In genomic region chr10:72291019-72291532, GRCh38 we compare ENCODE assay signal across 1 cellular context.
A peak's percentile ranks its signal among the peaks of the same experiment; 100 is the strongest.
TF ChIP-seq lines count a peak whose summit lies in the region.

No MANE protein-coding gene starts in this region.

TF ChIP-seq in K562, 482 proteins besides CTCF, POLR2A, EP300 and RAD21 (continued from another document and continues in another):
- TF ChIP-seq RCOR1 (IDR thresholded peaks at IDR 0.05; ENCODE audit: borderline replicate concordance in 1 of 2, low read depth in 2 of 2, low read length in 2 of 2) (peak in 1 of 2 experiments; percentile 74; a peak in 2 of 4 replicates), RBM25 (IDR thresholded peaks at IDR 0.05; ENCODE audit: low read depth, low read length, severe bottlenecking) (peak; percentile 71), SNAPC5 (CRISPR knock-in tag; IDR thresholded peaks at IDR 0.05) (no peak), TBP (optimal IDR thresholded peaks at IDR 0.05; ENCODE audit: low read depth, low read length) (no peak), ETV6 (IDR thresholded peaks at IDR 0.05; ENCODE audit: borderline replicate concordance in 1 of 2, low read depth in 2 of 2, low read length in 1 of 2) (no peak), ETV6 (CRISPR knock-in tag; IDR thresholded peaks at IDR 0.05; ENCODE audit: borderline replicate concordance) (no peak), MYNN (IDR thresholded peaks at IDR 0.05) (peak; percentile 88), MYNN (CRISPR knock-in tag; IDR thresholded peaks at IDR 0.05) (no peak), RAD51 (IDR thresholded peaks at IDR 0.05; ENCODE audit: borderline replicate concordance, low read depth) (no peak), SOX6 (IDR thresholded peaks at IDR 0.05) (peak; percentile 47; the same call in 1 of the 2 replicates), SUPT5H (IDR thresholded peaks at IDR 0.05) (no peak), GATAD2A (IDR thresholded peaks at IDR 0.05) (peak; percentile 92), RNF2 (IDR thresholded peaks at IDR 0.05) (peak; percentile 61; the same call in 1 of the 2 replicates), EZH2 (IDR thresholded peaks at IDR 0.05; ENCODE audit: borderline replicate concordance, low read depth, low read length) (no peak), PTRF (tag; IDR thresholded peaks at IDR 0.05) (no peak), ZBTB7A (IDR thresholded peaks at IDR 0.05; ENCODE audit: borderline replicate concordance, control insufficient read depth, low read depth, low read length) (0 out of 2 replicates have a peak, but pooled peaks have one; percentile 20), SMARCA5 (IDR thresholded peaks at IDR 0.05) (peak; percentile 76; the same call in 1 of the 2 replicates), TEAD4 (IDR thresholded peaks at IDR 0.05; ENCODE audit: low read length) (peak; percentile 46; the same call in 1 of the 2 replicates), TEAD4 (CRISPR knock-in tag; IDR thresholded peaks at IDR 0.05; ENCODE audit: borderline replicate concordance) (no peak), ETV1 (tag; conservative IDR thresholded peaks at IDR 0.05; ENCODE audit: low read depth) (0 out of 2 replicates have a peak, but pooled peaks have one; percentile 13), SIN3A (IDR thresholded peaks at IDR 0.05; ENCODE audit: borderline replicate concordance in 2 of 2, control insufficient read depth in 1 of 2, low read depth in 2 of 2, low read length in 2 of 2) (no peak), ZNF592 (IDR thresholded peaks at IDR 0.05) (peak; percentile 89), HMGXB4 (CRISPR knock-in tag; IDR thresholded peaks at IDR 0.05) (no peak), FOXK2 (conservative IDR thresholded peaks at IDR 0.05 in 1 of 2, IDR thresholded peaks at IDR 0.05 in 1 of 2; ENCODE audit: low read depth in 2 of 2) (no peak), ATF2 (CRISPR knock-in tag; IDR thresholded peaks at IDR 0.05) (no peak), ID3 (CRISPR knock-in tag; IDR thresholded peaks at IDR 0.05) (no peak), ID3 (tag; IDR thresholded peaks at IDR 0.05) (no peak), JUN (IDR thresholded peaks at IDR 0.05; ENCODE audit: borderline replicate concordance, low read depth, low read length) (no peak), JUN (CRISPR knock-in tag; IDR thresholded peaks at IDR 0.05; ENCODE audit: borderline replicate concordance) (no peak), SMAD3 (CRISPR knock-in tag; conservative IDR thresholded peaks at IDR 0.05) (no peak; the same call in 1 of the 2 replicates), E2F3 (CRISPR knock-in tag; IDR thresholded peaks at IDR 0.05) (no peak), HDAC1 (IDR thresholded peaks at IDR 0.05) (peak in 1 of 2 experiments; percentile 22; a peak in 1 of 4 replicates), ATF4 (CRISPR knock-in tag; IDR thresholded peaks at IDR 0.05) (0 out of 2 replicates have a peak, but pooled peaks have one; percentile 43), THAP12 (CRISPR knock-in tag; IDR thresholded peaks at IDR 0.05) (peak; percentile 4; the same call in 1 of the 2 replicates), ELF4 (CRISPR knock-in tag; IDR thresholded peaks at IDR 0.05) (no peak), SMARCE1 (IDR thresholded peaks at IDR 0.05) (peak; percentile 74), HMBOX1 (IDR thresholded peaks at IDR 0.05) (peak; percentile 98), MAZ (CRISPR knock-in tag; conservative IDR thresholded peaks at IDR 0.05 in 1 of 2, IDR thresholded peaks at IDR 0.05 in 1 of 2) (peak; percentile 46 to 50; a peak in 2 of 4 replicates), SIN3B (IDR thresholded peaks at IDR 0.05; ENCODE audit: low read depth) (no peak), GTF2A2 (tag; IDR thresholded peaks at IDR 0.05) (no peak), ESRRA (IDR thresholded peaks at IDR 0.05; ENCODE audit: borderline replicate concordance, low read depth) (peak; percentile 79; the same call in 1 of the 2 replicates), ETS1 (conservative IDR thresholded peaks at IDR 0.05; ENCODE audit: control insufficient read depth, low read depth, low read length) (no peak), RFX7 (CRISPR knock-in tag; IDR thresholded peaks at IDR 0.05) (no peak), MEIS2 (IDR thresholded peaks at IDR 0.05; ENCODE audit: partially characterized antibody) (no peak), FIP1L1 (IDR thresholded peaks at IDR 0.05; ENCODE audit: low read depth, low read length, poor library complexity, severe bottlenecking) (no peak), TRIM24 (IDR thresholded peaks at IDR 0.05) (no peak), HOXB6 (CRISPR knock-in tag; IDR thresholded peaks at IDR 0.05; ENCODE audit: borderline replicate concordance) (no peak)
